1 cellular context compared by ENCODE assay signal in the genomic region with DNA sequence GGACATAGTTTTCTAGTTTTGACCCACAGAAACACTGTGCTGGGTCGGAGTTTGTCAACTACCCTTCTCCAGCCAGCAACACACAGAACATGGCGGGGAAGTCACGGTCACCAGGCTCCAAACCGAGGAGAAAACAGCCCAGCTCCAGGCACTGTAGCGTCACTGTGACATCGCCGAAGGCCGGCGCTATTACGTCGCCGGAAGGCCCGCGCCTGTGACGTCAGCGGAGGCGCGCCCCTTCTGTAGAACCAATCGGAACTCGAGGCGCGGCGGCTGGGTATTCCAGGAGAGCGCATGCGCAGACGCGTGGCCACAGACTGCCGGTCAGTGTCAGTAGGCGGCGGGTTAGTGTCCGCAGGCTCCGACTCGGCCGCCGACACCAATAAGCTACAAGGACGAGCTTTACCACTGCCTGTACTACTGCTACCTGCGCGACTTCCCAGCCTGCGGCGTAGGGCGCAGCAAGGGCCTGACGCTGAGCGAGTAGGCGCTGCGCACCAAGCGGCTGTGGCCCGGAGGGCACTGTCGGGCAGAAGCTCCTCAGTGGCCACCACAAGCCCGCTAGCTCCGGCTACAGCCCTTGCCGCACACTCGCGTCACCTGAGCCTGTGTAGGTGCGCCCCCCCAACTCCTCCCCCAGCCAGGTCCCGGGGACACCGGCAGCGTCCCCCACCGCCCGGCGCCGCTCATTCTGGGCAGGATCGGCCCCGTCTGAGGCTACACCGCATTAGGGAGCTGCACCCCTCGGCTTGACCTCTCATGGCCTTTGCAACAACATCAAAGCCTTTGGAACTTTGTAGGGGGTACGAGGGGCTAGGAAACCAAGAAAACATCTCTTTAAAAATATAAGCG.
A peak's percentile ranks its signal among the peaks of the same experiment; 100 is the strongest.
TF ChIP-seq lines count a peak whose summit lies in the region.

No MANE protein-coding gene starts in this region.

TF ChIP-seq in K562, 482 proteins besides CTCF, POLR2A, EP300 and RAD21 (continued from another document and continues in another):
- TF ChIP-seq, protein P1, sequence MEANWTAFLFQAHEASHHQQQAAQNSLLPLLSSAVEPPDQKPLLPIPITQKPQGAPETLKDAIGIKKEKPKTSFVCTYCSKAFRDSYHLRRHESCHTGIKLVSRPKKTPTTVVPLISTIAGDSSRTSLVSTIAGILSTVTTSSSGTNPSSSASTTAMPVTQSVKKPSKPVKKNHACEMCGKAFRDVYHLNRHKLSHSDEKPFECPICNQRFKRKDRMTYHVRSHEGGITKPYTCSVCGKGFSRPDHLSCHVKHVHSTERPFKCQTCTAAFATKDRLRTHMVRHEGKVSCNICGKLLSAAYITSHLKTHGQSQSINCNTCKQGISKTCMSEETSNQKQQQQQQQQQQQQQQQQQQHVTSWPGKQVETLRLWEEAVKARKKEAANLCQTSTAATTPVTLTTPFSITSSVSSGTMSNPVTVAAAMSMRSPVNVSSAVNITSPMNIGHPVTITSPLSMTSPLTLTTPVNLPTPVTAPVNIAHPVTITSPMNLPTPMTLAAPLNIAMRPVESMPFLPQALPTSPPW (CRISPR knock-in tag; IDR thresholded peaks at IDR 0.05), result peak; percentile 31; the same call in 1 of the 2 replicates
- TF ChIP-seq HNRNPLL (IDR thresholded peaks at IDR 0.05; ENCODE audit: low read depth, low read length, poor library complexity, severe bottlenecking), result peak; percentile 91
- TF ChIP-seq DIDO1 (tag; IDR thresholded peaks at IDR 0.05; ENCODE audit: low read depth), result 0 out of 2 replicates have a peak, but pooled peaks have one; percentile 25
- TF ChIP-seq POLR2AphosphoS2 (IDR thresholded peaks at IDR 0.05; ENCODE audit: low read length), result peak; percentile 85; the same call in 1 of the 2 replicates
- no peak for TF ChIP-seq RBM39 (optimal IDR thresholded peaks at IDR 0.05; ENCODE audit: low read depth, low read length)
- TF ChIP-seq CBX1 (IDR thresholded peaks at IDR 0.05; ENCODE audit: low read depth), result peak; percentile 79
- no peak for TF ChIP-seq NELFE (IDR thresholded peaks at IDR 0.05; ENCODE audit: insufficient read depth, insufficient read length)
- no peak; the same call in 1 of the 2 replicates for TF ChIP-seq DMBX1 (CRISPR knock-in tag; IDR thresholded peaks at IDR 0.05; ENCODE audit: borderline replicate concordance)
- peak in 1 of 2 experiments; percentile 92; a peak in 2 of 4 replicates for TF ChIP-seq CSDE1 (IDR thresholded peaks at IDR 0.05)
- TF ChIP-seq ZNF431 (CRISPR knock-in tag; IDR thresholded peaks at IDR 0.05), result no peak
- no peak for TF ChIP-seq ASH1L (IDR thresholded peaks at IDR 0.05; ENCODE audit: borderline replicate concordance, low read depth, partially characterized antibody)
- peak; percentile 12 to 87; a peak in 2 of 4 replicates for TF ChIP-seq TEAD1 (CRISPR knock-in tag; IDR thresholded peaks at IDR 0.05)
- peak; percentile 95 to 96 for TF ChIP-seq NRF1 (conservative IDR thresholded peaks at IDR 0.05 in 1 of 2, IDR thresholded peaks at IDR 0.05 in 1 of 2)
- no peak for TF ChIP-seq ZNF785 (CRISPR knock-in tag; IDR thresholded peaks at IDR 0.05)
- no peak for TF ChIP-seq ZZZ3 (IDR thresholded peaks at IDR 0.05)
- peak; percentile 75 for TF ChIP-seq RBBP5 (IDR thresholded peaks at IDR 0.05; ENCODE audit: borderline replicate concordance, insufficient read depth, low read length, poor library complexity, severe bottlenecking)
- TF ChIP-seq, protein P2, sequence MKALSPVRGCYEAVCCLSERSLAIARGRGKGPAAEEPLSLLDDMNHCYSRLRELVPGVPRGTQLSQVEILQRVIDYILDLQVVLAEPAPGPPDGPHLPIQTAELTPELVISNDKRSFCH (CRISPR knock-in tag; IDR thresholded peaks at IDR 0.05), result no peak
- TF ChIP-seq, protein P2 (tag; IDR thresholded peaks at IDR 0.05), result peak; percentile 46; the same call in 1 of the 2 replicates
- no peak for TF ChIP-seq IRF2 (CRISPR knock-in tag; IDR thresholded peaks at IDR 0.05)
- peak; percentile 49; the same call in 1 of the 2 replicates for TF ChIP-seq ZNF175 (CRISPR knock-in tag; IDR thresholded peaks at IDR 0.05; ENCODE audit: low read depth)
- peak; percentile 95 for TF ChIP-seq GABPA (tag; conservative IDR thresholded peaks at IDR 0.05; ENCODE audit: low read depth)
- TF ChIP-seq TEAD2 (tag; IDR thresholded peaks at IDR 0.05), result no peak
- 0 out of 2 replicates have a peak, but pooled peaks have one; percentile 31 for TF ChIP-seq HDAC2 (IDR thresholded peaks at IDR 0.05)
- TF ChIP-seq, protein P3, sequence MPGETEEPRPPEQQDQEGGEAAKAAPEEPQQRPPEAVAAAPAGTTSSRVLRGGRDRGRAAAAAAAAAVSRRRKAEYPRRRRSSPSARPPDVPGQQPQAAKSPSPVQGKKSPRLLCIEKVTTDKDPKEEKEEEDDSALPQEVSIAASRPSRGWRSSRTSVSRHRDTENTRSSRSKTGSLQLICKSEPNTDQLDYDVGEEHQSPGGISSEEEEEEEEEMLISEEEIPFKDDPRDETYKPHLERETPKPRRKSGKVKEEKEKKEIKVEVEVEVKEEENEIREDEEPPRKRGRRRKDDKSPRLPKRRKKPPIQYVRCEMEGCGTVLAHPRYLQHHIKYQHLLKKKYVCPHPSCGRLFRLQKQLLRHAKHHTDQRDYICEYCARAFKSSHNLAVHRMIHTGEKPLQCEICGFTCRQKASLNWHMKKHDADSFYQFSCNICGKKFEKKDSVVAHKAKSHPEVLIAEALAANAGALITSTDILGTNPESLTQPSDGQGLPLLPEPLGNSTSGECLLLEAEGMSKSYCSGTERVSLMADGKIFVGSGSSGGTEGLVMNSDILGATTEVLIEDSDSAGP (CRISPR knock-in tag; IDR thresholded peaks at IDR 0.05), result no peak; the same call in 1 of the 2 replicates
- TF ChIP-seq, protein P4, sequence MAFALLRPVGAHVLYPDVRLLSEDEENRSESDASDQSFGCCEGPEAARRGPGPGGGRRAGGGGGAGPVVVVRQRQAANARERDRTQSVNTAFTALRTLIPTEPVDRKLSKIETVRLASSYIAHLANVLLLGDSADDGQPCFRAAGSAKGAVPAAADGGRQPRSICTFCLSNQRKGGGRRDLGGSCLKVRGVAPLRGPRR (CRISPR knock-in tag; IDR thresholded peaks at IDR 0.05), result no peak
- peak; percentile 83 for TF ChIP-seq ETV1 (tag; conservative IDR thresholded peaks at IDR 0.05; ENCODE audit: low read depth)
- TF ChIP-seq MBD2 (IDR thresholded peaks at IDR 0.05; ENCODE audit: borderline replicate concordance, low read depth), result peak; percentile 78
- no peak for TF ChIP-seq PHTF2 (CRISPR knock-in tag; IDR thresholded peaks at IDR 0.05)
- no peak for TF ChIP-seq CBX8 (IDR thresholded peaks at IDR 0.05; ENCODE audit: borderline replicate concordance, extremely low read depth, low read depth, low read length, poor library complexity, severe bottlenecking)
- peak; percentile 85 for TF ChIP-seq SMAD1 (IDR thresholded peaks at IDR 0.05; ENCODE audit: low read depth, low read length, partially characterized antibody)
- TF ChIP-seq ZNF232 (CRISPR knock-in tag; IDR thresholded peaks at IDR 0.05), result 0 out of 2 replicates have a peak, but pooled peaks have one; percentile 19
- TF ChIP-seq TCF7 (IDR thresholded peaks at IDR 0.05; ENCODE audit: borderline replicate concordance), result peak; percentile 44; the same call in 1 of the 2 replicates
- no peak for TF ChIP-seq ZFPM2 (CRISPR knock-in tag; IDR thresholded peaks at IDR 0.05)
- no peak for TF ChIP-seq FUS (optimal IDR thresholded peaks at IDR 0.05; ENCODE audit: low read depth, low read length)
- TF ChIP-seq SUPT5H (IDR thresholded peaks at IDR 0.05), result peak; percentile 93
- no peak; the same call in 1 of the 2 replicates for TF ChIP-seq ZBTB7A (IDR thresholded peaks at IDR 0.05; ENCODE audit: borderline replicate concordance, control insufficient read depth, low read depth, low read length)
- TF ChIP-seq, protein P5, sequence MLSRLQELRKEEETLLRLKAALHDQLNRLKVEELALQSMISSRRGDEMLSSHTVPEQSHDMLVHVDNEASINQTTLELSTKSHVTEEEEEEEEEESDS (CRISPR knock-in tag; IDR thresholded peaks at IDR 0.05), result no peak
- TF ChIP-seq NR2F6 (CRISPR knock-in tag; IDR thresholded peaks at IDR 0.05), result no peak
- peak; percentile 15; the same call in 1 of the 2 replicates for TF ChIP-seq BHLHE40 (IDR thresholded peaks at IDR 0.05; ENCODE audit: low read length)
- TF ChIP-seq, protein P6, sequence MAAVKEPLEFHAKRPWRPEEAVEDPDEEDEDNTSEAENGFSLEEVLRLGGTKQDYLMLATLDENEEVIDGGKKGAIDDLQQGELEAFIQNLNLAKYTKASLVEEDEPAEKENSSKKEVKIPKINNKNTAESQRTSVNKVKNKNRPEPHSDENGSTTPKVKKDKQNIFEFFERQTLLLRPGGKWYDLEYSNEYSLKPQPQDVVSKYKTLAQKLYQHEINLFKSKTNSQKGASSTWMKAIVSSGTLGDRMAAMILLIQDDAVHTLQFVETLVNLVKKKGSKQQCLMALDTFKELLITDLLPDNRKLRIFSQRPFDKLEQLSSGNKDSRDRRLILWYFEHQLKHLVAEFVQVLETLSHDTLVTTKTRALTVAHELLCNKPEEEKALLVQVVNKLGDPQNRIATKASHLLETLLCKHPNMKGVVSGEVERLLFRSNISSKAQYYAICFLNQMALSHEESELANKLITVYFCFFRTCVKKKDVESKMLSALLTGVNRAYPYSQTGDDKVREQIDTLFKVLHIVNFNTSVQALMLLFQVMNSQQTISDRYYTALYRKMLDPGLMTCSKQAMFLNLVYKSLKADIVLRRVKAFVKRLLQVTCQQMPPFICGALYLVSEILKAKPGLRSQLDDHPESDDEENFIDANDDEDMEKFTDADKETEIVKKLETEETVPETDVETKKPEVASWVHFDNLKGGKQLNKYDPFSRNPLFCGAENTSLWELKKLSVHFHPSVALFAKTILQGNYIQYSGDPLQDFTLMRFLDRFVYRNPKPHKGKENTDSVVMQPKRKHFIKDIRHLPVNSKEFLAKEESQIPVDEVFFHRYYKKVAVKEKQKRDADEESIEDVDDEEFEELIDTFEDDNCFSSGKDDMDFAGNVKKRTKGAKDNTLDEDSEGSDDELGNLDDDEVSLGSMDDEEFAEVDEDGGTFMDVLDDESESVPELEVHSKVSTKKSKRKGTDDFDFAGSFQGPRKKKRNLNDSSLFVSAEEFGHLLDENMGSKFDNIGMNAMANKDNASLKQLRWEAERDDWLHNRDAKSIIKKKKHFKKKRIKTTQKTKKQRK (IDR thresholded peaks at IDR 0.05; ENCODE audit: borderline replicate concordance, low read depth, low read length), result no peak
- 0 out of 2 replicates have a peak, but pooled peaks have one; percentile 43 for TF ChIP-seq ZKSCAN1 (IDR thresholded peaks at IDR 0.05; ENCODE audit: low read depth, low read length)
- peak; percentile 89; the same call in 1 of the 2 replicates for TF ChIP-seq KAT7 (CRISPR knock-in tag; IDR thresholded peaks at IDR 0.05; ENCODE audit: borderline replicate concordance)
- no peak for TF ChIP-seq CREBBP (IDR thresholded peaks at IDR 0.05; ENCODE audit: low read depth, low read length)
- peak; percentile 87 for TF ChIP-seq JUND (IDR thresholded peaks at IDR 0.05; ENCODE audit: borderline replicate concordance, low read depth, low read length)
- TF ChIP-seq JUND (tag; IDR thresholded peaks at IDR 0.05; ENCODE audit: borderline replicate concordance, low read depth, low read length), result peak; percentile 75; the same call in 2 of the 3 replicates
- peak; percentile 56; the same call in 1 of the 2 replicates for TF ChIP-seq ELF1 (tag; IDR thresholded peaks at IDR 0.05)
- TF ChIP-seq ESRRB (CRISPR knock-in tag; IDR thresholded peaks at IDR 0.05; ENCODE audit: borderline replicate concordance), result no peak
- no peak for TF ChIP-seq NCOA2 (IDR thresholded peaks at IDR 0.05; ENCODE audit: partially characterized antibody in 2 of 2)
- no peak for TF ChIP-seq STAT5A (IDR thresholded peaks at IDR 0.05; ENCODE audit: borderline replicate concordance, low read length)
- TF ChIP-seq TBP (optimal IDR thresholded peaks at IDR 0.05; ENCODE audit: low read depth, low read length), result peak; percentile 65
- TF ChIP-seq, protein P7, sequence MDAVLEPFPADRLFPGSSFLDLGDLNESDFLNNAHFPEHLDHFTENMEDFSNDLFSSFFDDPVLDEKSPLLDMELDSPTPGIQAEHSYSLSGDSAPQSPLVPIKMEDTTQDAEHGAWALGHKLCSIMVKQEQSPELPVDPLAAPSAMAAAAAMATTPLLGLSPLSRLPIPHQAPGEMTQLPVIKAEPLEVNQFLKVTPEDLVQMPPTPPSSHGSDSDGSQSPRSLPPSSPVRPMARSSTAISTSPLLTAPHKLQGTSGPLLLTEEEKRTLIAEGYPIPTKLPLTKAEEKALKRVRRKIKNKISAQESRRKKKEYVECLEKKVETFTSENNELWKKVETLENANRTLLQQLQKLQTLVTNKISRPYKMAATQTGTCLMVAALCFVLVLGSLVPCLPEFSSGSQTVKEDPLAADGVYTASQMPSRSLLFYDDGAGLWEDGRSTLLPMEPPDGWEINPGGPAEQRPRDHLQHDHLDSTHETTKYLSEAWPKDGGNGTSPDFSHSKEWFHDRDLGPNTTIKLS (IDR thresholded peaks at IDR 0.05; ENCODE audit: borderline replicate concordance, low read depth), result peak; percentile 47; the same call in 1 of the 2 replicates
- TF ChIP-seq TAF15 (IDR thresholded peaks at IDR 0.05; ENCODE audit: low read depth, low read length), result no peak
- peak; percentile 61 for TF ChIP-seq ZNF589 (CRISPR knock-in tag; IDR thresholded peaks at IDR 0.05; ENCODE audit: low read depth)
- no peak for TF ChIP-seq SP2 (IDR thresholded peaks at IDR 0.05; ENCODE audit: extremely low read depth, low read depth, low read length, poor library complexity, severe bottlenecking)
- 0 out of 2 replicates have a peak, but pooled peaks have one; percentile 75 for TF ChIP-seq MYC (IDR thresholded peaks at IDR 0.05; ENCODE audit: low read depth, low read length)
- peak; percentile 35; the same call in 1 of the 2 replicates for TF ChIP-seq MYC (CRISPR knock-in tag; IDR thresholded peaks at IDR 0.05; ENCODE audit: borderline replicate concordance, low read depth)
- TF ChIP-seq, protein P8, sequence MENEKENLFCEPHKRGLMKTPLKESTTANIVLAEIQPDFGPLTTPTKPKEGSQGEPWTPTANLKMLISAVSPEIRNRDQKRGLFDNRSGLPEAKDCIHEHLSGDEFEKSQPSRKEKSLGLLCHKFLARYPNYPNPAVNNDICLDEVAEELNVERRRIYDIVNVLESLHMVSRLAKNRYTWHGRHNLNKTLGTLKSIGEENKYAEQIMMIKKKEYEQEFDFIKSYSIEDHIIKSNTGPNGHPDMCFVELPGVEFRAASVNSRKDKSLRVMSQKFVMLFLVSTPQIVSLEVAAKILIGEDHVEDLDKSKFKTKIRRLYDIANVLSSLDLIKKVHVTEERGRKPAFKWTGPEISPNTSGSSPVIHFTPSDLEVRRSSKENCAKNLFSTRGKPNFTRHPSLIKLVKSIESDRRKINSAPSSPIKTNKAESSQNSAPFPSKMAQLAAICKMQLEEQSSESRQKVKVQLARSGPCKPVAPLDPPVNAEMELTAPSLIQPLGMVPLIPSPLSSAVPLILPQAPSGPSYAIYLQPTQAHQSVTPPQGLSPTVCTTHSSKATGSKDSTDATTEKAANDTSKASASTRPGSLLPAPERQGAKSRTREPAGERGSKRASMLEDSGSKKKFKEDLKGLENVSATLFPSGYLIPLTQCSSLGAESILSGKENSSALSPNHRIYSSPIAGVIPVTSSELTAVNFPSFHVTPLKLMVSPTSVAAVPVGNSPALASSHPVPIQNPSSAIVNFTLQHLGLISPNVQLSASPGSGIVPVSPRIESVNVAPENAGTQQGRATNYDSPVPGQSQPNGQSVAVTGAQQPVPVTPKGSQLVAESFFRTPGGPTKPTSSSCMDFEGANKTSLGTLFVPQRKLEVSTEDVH (IDR thresholded peaks at IDR 0.05; ENCODE audit: low read depth, partially characterized antibody), result peak; percentile 89
- no peak for TF ChIP-seq HNRNPK (IDR thresholded peaks at IDR 0.05; ENCODE audit: low read depth, low read length, poor library complexity, severe bottlenecking)
